Comparison of ENCODE assay signal across 8 cellular contexts in genomic region chr11:65095974-65096806, GRCh38. TPM values are rescaled to one million over a fixed set of nuclear protein-coding genes. Genes with fewer than 3 reads are reported as not detected.
A peak's percentile ranks its signal among the peaks of the same experiment; 100 is the strongest.
DNase-seq lines count a peak whose midpoint lies in the region; ATAC-seq and TF ChIP-seq lines count a peak whose summit lies in the region.

VPS51 (plus strand) TSS chr11:65096214; CDS start chr11:65096251, 37 bp downstream.

- peak within 1 kb of the TSS; percentile 93 for H3K4me2 ChIP-seq in DND-41 (ENCODE audit: insufficient read depth, low read length)
- peak within 1 kb of the TSS; percentile 72 for H3K4me2 ChIP-seq in GM23338

- peak; percentile 90 for ATAC-seq in DND-41 (ENCODE audit: insufficient read depth, low read depth)
- peak; percentile 98 for ATAC-seq in GM23338
- peak; percentile 97 to 98 for ATAC-seq in natural killer cell treated with Interleukin-12 subunit alpha and Interleukin-12 subunit beta and Interleukin-15 and Interleukin-18, amount 100 ng/mL, for 72 hours

- peak within 1 kb of the TSS; percentile 52 to 93; a peak in 3 of 4 replicates for H3K4me3 ChIP-seq in DND-41 (ENCODE audit: low read depth in 1 of 2, low read length in 2 of 2)
- H3K4me3 ChIP-seq in GM23338 = peak within 1 kb of the TSS; percentile 96
- peak within 1 kb of the TSS; percentile 69 for H3K4me3 ChIP-seq in fibroblast of pulmonary artery (replicated peaks; ENCODE audit: low read depth, low read length)

- DNase-seq in DND-41 (peak; percentile 87), GM23338 (ENCODE audit: low spot score) (peak; percentile 98), LoVo (ENCODE audit: low spot score) (peak; percentile 91), fibroblast of pulmonary artery (ENCODE audit: low read depth) (peak; percentile 95)
- peak; percentile 72 for DNase-seq in activated T-helper 9 cell treated with anti-CD3 and anti-CD28 coated beads, Interleukin-2, amount 50 U/mL, for 16 hours (ENCODE audit: low read depth)
- peak; percentile 88 for DNase-seq in natural killer cell treated with Interleukin-12 subunit alpha and Interleukin-12 subunit beta and Interleukin-15 and Interleukin-18, amount 100 ng/mL, for 72 hours (ENCODE audit: low spot score)
- peak; percentile 82 for DNase-seq in stimulated activated naive CD4-positive, alpha-beta T cell treated with Interleukin-2 at 50 U/mL for 16 hours (lab: John Stamatoyannopoulos, UW)

- H4K20me1 ChIP-seq in DND-41 (ENCODE audit: insufficient read depth, low read length) (peaks cover 8% of the 10 kb centered on the region; the same call in 1 of the 2 replicates), GM23338 (replicated peaks; ENCODE audit: insufficient read depth) (no peaks in the 10 kb centered on the region; the same call in 1 of the 2 replicates)

- H3K9me2 ChIP-seq in GM23338 (ENCODE audit: insufficient read depth) = no peaks in the 10 kb centered on the region

- H3K27ac ChIP-seq in DND-41 (ENCODE audit: low read length) (peak within 1 kb of the TSS; percentile 74), GM23338 (ENCODE audit: low read depth) (peak within 1 kb of the TSS; percentile 96)

- H3K9me3 ChIP-seq in DND-41 (ENCODE audit: insufficient read depth, low read length, severe bottlenecking) = no peaks in the 10 kb centered on the region

- peak within 1 kb of the TSS; percentile 65 for H3K9ac ChIP-seq in DND-41 (ENCODE audit: low read depth, low read length)

- peak within 1 kb of the TSS; percentile 97 for H3K4me3 Mint-ChIP-seq in GM23338
- peak within 1 kb of the TSS; percentile 88 for H3K4me3 Mint-ChIP-seq in natural killer cell treated with Interleukin-12 subunit alpha and Interleukin-12 subunit beta and Interleukin-15 and Interleukin-18, amount 100 ng/mL, for 72 hours

- H3K79me2 ChIP-seq in DND-41 (ENCODE audit: insufficient read depth, low read length) (peaks cover 41% of the 10 kb centered on the region), GM23338 (replicated peaks; ENCODE audit: insufficient read depth) (peaks cover 27% of the 10 kb centered on the region)

- peak within 1 kb of the TSS; percentile 99 for H3K27ac Mint-ChIP-seq in GM23338
- H3K27ac Mint-ChIP-seq in natural killer cell treated with Interleukin-12 subunit alpha and Interleukin-12 subunit beta and Interleukin-15 and Interleukin-18, amount 100 ng/mL, for 72 hours = peak within 1 kb of the TSS; percentile 85 to 92

- peaks cover 16% of the 10 kb centered on the region for H3K36me3 ChIP-seq in DND-41 (ENCODE audit: insufficient read depth, low read length)
- peaks cover 3% of the 10 kb centered on the region; the same call in 1 of the 2 replicates for H3K36me3 ChIP-seq in GM23338 (ENCODE audit: insufficient read depth)

- peaks cover 2% of the 10 kb centered on the region; the same call in 2 of the 3 replicates for H3K4me1 Mint-ChIP-seq in GM23338
- peaks cover 12 to 16% of the 10 kb centered on the region in 2 donors for H3K4me1 Mint-ChIP-seq in natural killer cell treated with Interleukin-12 subunit alpha and Interleukin-12 subunit beta and Interleukin-15 and Interleukin-18, amount 100 ng/mL, for 72 hours (ENCODE audit: low read depth in 2 of 2)

- H3K27me3 ChIP-seq in DND-41 (ENCODE audit: insufficient read depth, low read length, poor library complexity) = no peaks in the 10 kb centered on the region
- no peaks in the 10 kb centered on the region for H3K27me3 ChIP-seq in GM23338 (ENCODE audit: insufficient read depth)

- no peak for TF ChIP-seq CTCF in DND-41 (IDR thresholded peaks at IDR 0.05; ENCODE audit: borderline replicate concordance, extremely low read depth, low read length, poor library complexity, severe bottlenecking)
- TF ChIP-seq CTCF in GM23338 (conservative IDR thresholded peaks at IDR 0.05; ENCODE audit: low read depth in 2 of 2) = no peak
- no peak for TF ChIP-seq CTCF in fibroblast of pulmonary artery (IDR thresholded peaks at IDR 0.05; ENCODE audit: low read length, missing control alignments)

- peak; percentile 88 for TF ChIP-seq POLR2A in Raji (IDR thresholded peaks at IDR 0.05; ENCODE audit: insufficient read depth, low read depth, low read length)

- peaks cover 6% of the 10 kb centered on the region for H3K27me3 Mint-ChIP-seq in GM23338 (ENCODE audit: insufficient read depth, low read depth, poor library complexity)
- no peaks in the 10 kb centered on the region for H3K27me3 Mint-ChIP-seq in natural killer cell treated with Interleukin-12 subunit alpha and Interleukin-12 subunit beta and Interleukin-15 and Interleukin-18, amount 100 ng/mL, for 72 hours

- no peaks in the 10 kb centered on the region for H3K9me3 Mint-ChIP-seq in GM23338
- no peaks in the 10 kb centered on the region for H3K9me3 Mint-ChIP-seq in natural killer cell treated with Interleukin-12 subunit alpha and Interleukin-12 subunit beta and Interleukin-15 and Interleukin-18, amount 100 ng/mL, for 72 hours

- peaks cover 4% of the 10 kb centered on the region; the same call in 2 of the 3 replicates for H3K36me3 Mint-ChIP-seq in GM23338 (ENCODE audit: low read depth)
- H3K36me3 Mint-ChIP-seq in natural killer cell treated with Interleukin-12 subunit alpha and Interleukin-12 subunit beta and Interleukin-15 and Interleukin-18, amount 100 ng/mL, for 72 hours = no peaks in the 10 kb centered on the region

- H3K4me1 ChIP-seq in DND-41 (ENCODE audit: insufficient read depth, low read length) = peaks cover 29% of the 10 kb centered on the region
- peaks cover 6% of the 10 kb centered on the region for H3K4me1 ChIP-seq in GM23338 (ENCODE audit: insufficient read depth)

- peak within 1 kb of the TSS; percentile 91 for H2AFZ ChIP-seq in DND-41 (ENCODE audit: low read depth, low read length)
- H2AFZ ChIP-seq in GM23338 = peak within 1 kb of the TSS; percentile 99

- 0 out of 2 replicates have a peak, but pooled peaks cover 5% of the 10 kb centered on the region for H3F3A ChIP-seq in GM23338 (replicated peaks; ENCODE audit: low read depth)

TF ChIP-seq in GM23338, 12 proteins besides CTCF, POLR2A, EP300 and RAD21:
- TF ChIP-seq ZNF114 (CRISPR knock-in tag; IDR thresholded peaks at IDR 0.05) (0 out of 2 replicates have a peak, but pooled peaks have one; percentile 38), POLR2AphosphoS5 (IDR thresholded peaks at IDR 0.05; ENCODE audit: low read depth) (peak; percentile 78), STAT1 (IDR thresholded peaks at IDR 0.05; ENCODE audit: unreplicated experiment) (no peak), CREB1 (CRISPR knock-in tag; IDR thresholded peaks at IDR 0.05; ENCODE audit: low read depth) (peak; percentile 88), ETS1 (IDR thresholded peaks at IDR 0.05) (peak; percentile 96)

RNA-seq across cellular contexts. Expression of gene VPS51, which starts in this region (rescaled TPM):
- total RNA-seq in GM23338 (2014; rRNA removed; shearing (Covaris generic)) = 435 and 450 TPM in 2 replicates
- polyA plus RNA-seq in GM23338 (2016; fragmentation: Nextera tagmentation; extraction: Ambion mirVana) = 42.2 and 45.3 TPM in 2 replicates
- 100 to 1,000 TPM; 132 to 149 TPM for total RNA-seq in natural killer cell treated with Interleukin-12 subunit alpha and Interleukin-12 subunit beta and Interleukin-15 and Interleukin-18, amount 100 ng/mL, for 72 hours

Comparison
In these comparisons a context has a peak if more than half of its experiments do, and no peak if none do; other contexts are left out.
1. Peak in every context shown above with its lines: DNase-seq, ATAC-seq, H3K4me3 ChIP-seq and H3K27ac ChIP-seq.